Comparison of ENCODE assay signal across 8 cellular contexts in the genomic region with DNA sequence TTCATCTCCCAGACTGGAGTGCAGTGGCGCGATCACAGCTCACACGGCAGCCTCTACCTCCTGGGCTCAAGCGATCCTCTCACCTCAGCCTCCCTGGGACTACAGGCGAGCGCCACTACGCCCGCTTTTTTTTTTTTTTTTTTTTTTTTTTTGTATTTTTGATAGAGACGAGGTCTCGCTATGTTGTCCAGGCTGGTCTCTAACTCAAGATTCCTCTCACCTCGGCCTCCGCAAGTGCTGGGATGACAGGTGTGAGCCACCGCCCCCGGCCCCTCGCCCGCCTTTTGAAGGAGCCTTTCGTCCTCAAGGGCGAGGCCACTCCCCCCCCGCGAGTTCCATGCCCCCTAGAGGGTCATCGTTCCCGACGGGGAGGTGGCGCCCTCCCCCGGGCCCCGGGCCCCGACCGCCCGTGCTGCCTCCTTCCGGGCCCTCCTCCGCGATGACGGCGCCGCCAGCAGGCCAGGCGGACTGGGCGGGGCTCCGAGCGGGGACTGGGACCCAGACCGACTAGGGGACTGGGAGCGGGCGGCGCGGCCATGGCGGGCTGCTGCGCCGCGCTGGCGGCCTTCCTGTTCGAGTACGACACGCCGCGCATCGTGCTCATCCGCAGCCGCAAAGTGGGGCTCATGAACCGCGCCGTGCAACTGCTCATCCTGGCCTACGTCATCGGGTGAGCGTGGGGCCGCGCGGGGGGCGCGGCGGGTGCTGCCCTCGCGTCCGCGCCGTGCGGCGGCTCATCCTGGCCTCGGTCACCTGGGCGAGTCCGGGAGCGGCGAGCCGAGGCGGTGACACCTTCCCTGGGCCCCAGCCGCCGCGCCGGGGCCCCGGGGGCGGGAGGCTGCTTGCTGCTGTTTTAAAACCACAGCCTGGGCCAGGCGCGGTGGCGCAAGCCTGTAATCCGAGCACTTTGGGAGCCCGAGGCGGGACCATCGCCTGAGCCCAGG. TPM values are rescaled to one million over a fixed set of nuclear protein-coding genes. Genes with fewer than 3 reads are reported as not detected.
DNase-seq lines count a peak whose midpoint lies in the region; ATAC-seq, FAIRE-seq and TF ChIP-seq lines count a peak whose summit lies in the region.

TSS of gene P2RX4 (plus strand) at position 501 of the 944 bp plus-strand sequence. CDS start at position 537, 36 bp downstream.

- POLR2A ChIA-PET in activated B cell treated with CpG ODN at 0.5 μM for 24 hours (lab: Charles Lee) = interaction anchor here (1.0 to 1.7 kb wide), 4 partner anchors 14 to 81 kb away, joined by 3 to 11 read pairs (median 6); no protein-coding TSS in a partner anchor

- TF ChIP-seq CTCF in activated B cell treated with CpG ODN at 0.5 μM for 24 hours (IDR thresholded peaks at IDR 0.05) (no peak), keratinocyte (optimal IDR thresholded peaks at IDR 0.05 in 1 of 3, IDR thresholded peaks at IDR 0.05 in 1 of 3, conservative IDR thresholded peaks at IDR 0.05 in 1 of 3; ENCODE audit: extremely low read depth in 1 of 3, insufficient read depth in 2 of 3, low read length in 3 of 3) (peak in 1 of 3 experiments; percentile 53)

- no peaks in the 10 kb centered on the region for H3K79me2 ChIP-seq in ACC112 (ENCODE audit: control insufficient read depth, insufficient read depth, low read length, unreplicated experiment)
- no peaks in the 10 kb centered on the region for H3K79me2 ChIP-seq in keratinocyte (ENCODE audit: control insufficient read depth, insufficient read depth, low read length)

- H3K27me3 ChIP-seq in ACC112 (ENCODE audit: insufficient read depth, low read length) (no peaks in the 10 kb centered on the region), keratinocyte (ENCODE audit: control insufficient read depth, extremely low read depth, insufficient read depth, low read length) (no peaks in the 10 kb centered on the region)

- H3K4me2 ChIP-seq in keratinocyte (ENCODE audit: control insufficient read depth, extremely low read depth, insufficient read depth, low read depth, low read length) = peak within 1 kb of the TSS; percentile 87

- no peaks in the 10 kb centered on the region for H3K36me3 ChIP-seq in ACC112 (ENCODE audit: insufficient read depth, low read length)
- H3K36me3 ChIP-seq in keratinocyte (ENCODE audit: control insufficient read depth in 2 of 2, extremely low read depth in 1 of 2, insufficient read depth in 2 of 2, low read length in 2 of 2) = no peaks in the 10 kb centered on the region

- peaks cover 4% of the 10 kb centered on the region for H3K36me3 Mint-ChIP-seq in activated B cell treated with CpG ODN at 0.5 μM for 24 hours (ENCODE audit: low read depth)

- intact Hi-C loops in activated B cell treated with CpG ODN at 0.5 μM for 24 hours (cut with micrococcal nuclease) = loop anchor here (1.0 to 10.0 kb wide), 5 partner anchors 17 to 625 kb away; partner anchors contain the start of genes CAMKK2 and POP5

- peaks cover 24% of the 10 kb centered on the region for H3K4me1 Mint-ChIP-seq in activated B cell treated with CpG ODN at 0.5 μM for 24 hours

- peak; percentile 74 for ATAC-seq in GM18861 (IDR thresholded peaks at IDR 0.05; ENCODE audit: unreplicated experiment)
- peak; percentile 81 for ATAC-seq in HG03095 (IDR thresholded peaks at IDR 0.05; ENCODE audit: unreplicated experiment)
- peak; percentile 85 for ATAC-seq in activated B cell treated with CpG ODN at 0.5 μM for 24 hours (ENCODE audit: low read depth)

- dilution Hi-C loops in keratinocyte (cut with MboI; ENCODE audit: extremely low pct_ligation_motif_present, low sequenced_read_pairs) = no loop called here

- H3K4me3 ChIP-seq in ACC112 (ENCODE audit: low read depth, low read length) (peak within 1 kb of the TSS; percentile 92), keratinocyte (ENCODE audit: control insufficient read depth in 2 of 3, extremely low read depth in 1 of 3, insufficient read depth in 2 of 3, low read depth in 1 of 3, low read length in 3 of 3) (peak within 1 kb of the TSS; percentile 58 to 74 (median 70))

- H3K27me3 Mint-ChIP-seq in activated B cell treated with CpG ODN at 0.5 μM for 24 hours = no peaks in the 10 kb centered on the region

- H3K27ac ChIP-seq in ACC112 (ENCODE audit: low read depth, low read length) = peak within 1 kb of the TSS; percentile 41
- peak within 1 kb of the TSS; percentile 89 for H3K27ac ChIP-seq in caudate nucleus (ENCODE audit: low read depth, low read length)
- peak within 1 kb of the TSS; percentile 40 for H3K27ac ChIP-seq in keratinocyte (ENCODE audit: control insufficient read depth, insufficient read depth, low read length)

- peaks cover 11% of the 10 kb centered on the region for H3K4me1 ChIP-seq in ACC112 (ENCODE audit: control insufficient read depth, insufficient read depth, low read length, unreplicated experiment)
- H3K4me1 ChIP-seq in keratinocyte (ENCODE audit: control insufficient read depth, extremely low read depth, insufficient read depth, low read length) = peaks cover 11% of the 10 kb centered on the region

- peak within 1 kb of the TSS; percentile 82 for H3K9ac ChIP-seq in keratinocyte (ENCODE audit: control insufficient read depth, extremely low read depth, insufficient read depth, low read length)

- CTCF ChIA-PET in activated B cell treated with CpG ODN at 0.5 μM for 24 hours (lab: Charles Lee) = no interaction called here

- no peak for FAIRE-seq in keratinocyte (lab: Jason Lieb, UNC)

- H2AFZ ChIP-seq in ACC112 (ENCODE audit: low read length, unreplicated experiment) (peak within 1 kb of the TSS; percentile 83), keratinocyte (ENCODE audit: control insufficient read depth, low read length) (peak within 1 kb of the TSS; percentile 91)

- H3K27ac Mint-ChIP-seq in activated B cell treated with CpG ODN at 0.5 μM for 24 hours = peak within 1 kb of the TSS; percentile 85

- H3K9me3 ChIP-seq in keratinocyte (ENCODE audit: control insufficient read depth, low read depth, low read length) = no peaks in the 10 kb centered on the region

- peak within 1 kb of the TSS; percentile 83 for H3K4me3 Mint-ChIP-seq in activated B cell treated with CpG ODN at 0.5 μM for 24 hours

- H3K9me1 ChIP-seq in keratinocyte (ENCODE audit: control insufficient read depth, extremely low read depth, insufficient read depth, low read length) = no peaks in the 10 kb centered on the region

- DNase-seq in NCI-H2171 treated with DMSO at 0.1 percent for 48 hours (lab: John Stamatoyannopoulos, UW) (peak; percentile 82), activated B cell treated with CpG ODN at 0.5 μM for 24 hours (peak; percentile 80), caudate nucleus (lab: John Stamatoyannopoulos, UW) (peak in 59 of 61 donors; percentile 31 to 92 (median 77)), keratinocyte (ENCODE audit: low read depth, low spot score) (no peak)
- DNase-seq in stimulated activated CD4-positive, alpha-beta T cell treated with anti-CD3 and anti-CD28 coated beads, Interleukin-15, amount 100 ng/mL, for 24 hours = peak; percentile 94

- H3K9me3 Mint-ChIP-seq in activated B cell treated with CpG ODN at 0.5 μM for 24 hours = no peaks in the 10 kb centered on the region

- no peaks in the 10 kb centered on the region for H4K20me1 ChIP-seq in keratinocyte (ENCODE audit: control insufficient read depth, extremely low read depth, insufficient read depth, low read length)

RNA-seq across cellular contexts. Expression of gene P2RX4, which starts in this region (rescaled TPM):
- total RNA-seq in activated B cell treated with CpG ODN at 0.5 μM for 24 hours = 17.0 and 19.5 TPM in 2 replicates
- polyA plus RNA-seq in keratinocyte = 5.1 to 8.6 TPM (median 5.3 TPM) in 3 replicates
- 2.8 TPM for polyA plus RNA-seq in keratinocyte (2011; ENCODE audit: low read depth)
- 4.9 and 5.0 TPM in 2 replicates for polyA plus RNA-seq in keratinocyte (2011; cell fraction: cytosol; rRNA removed)
- polyA plus RNA-seq in keratinocyte (2011; cell fraction: nucleus; rRNA removed) = 6.5 and 8.6 TPM in 2 replicates
- 3.1 and 6.2 TPM in 2 replicates for polyA plus RNA-seq in keratinocyte (2012; ENCODE audit: low replicate concordance)
- 1.8 to 5.7 TPM (median 2.7 TPM) in 3 replicates for polyA minus RNA-seq in keratinocyte
- polyA minus RNA-seq in keratinocyte (2011; cell fraction: cytosol; rRNA and poly(A)+ RNA removed) = 7.1 TPM
- polyA minus RNA-seq in keratinocyte (2011; cell fraction: nucleus; rRNA and poly(A)+ RNA removed) = 2.6 and 6.2 TPM in 2 replicates
